ENCODE assay signal across 29 cellular contexts in genomic region chr6:2120912-2121311, GRCh38.
"Had no signal": no experiment of that assay in that cellular context is flagged by ENCODE, and none has a peak within 500 bp of the region (broad histone marks: within the 10 kb centered on the region; RNA-seq: fewer than 3 reads in every experiment).

No MANE protein-coding gene starts in this region.

- ATAC-seq: stimulated activated effector memory CD8-positive, alpha-beta T cell treated with anti-CD3 and anti-CD28 coated beads, Interleukin-12 subunit alpha, Interleukin-12 subunit beta, amount 100 ng/mL, for 72 hours; stimulated activated memory B cell treated with anti-CD40 and anti-IgM and Interleukin-4, amounts not matched to agents 10 μg/mL and 1 μg/mL and 100 μg/mL, for 72 hours; stimulated activated naive B cell treated with anti-CD40 and anti-IgM and Interleukin-4, amounts not matched to agents 10 μg/mL and 1 μg/mL and 100 μg/mL, for 72 hours; stimulated activated naive CD8-positive, alpha-beta T cell treated with anti-CD3 and anti-CD28 coated beads, Interleukin-15, amount 100 ng/mL, for 72 hours; stimulated activated naive CD8-positive, alpha-beta T cell treated with anti-CD3 and anti-CD28 coated beads, Interleukin-15, Interleukin-2, amounts not matched to agents 100 U/mL and 50 U/mL, for 24 hours; upper lobe of right lung had no signal

- H3K36me3 ChIP-seq: suprapubic skin, thoracic aorta, thyroid gland, tibial artery, transverse colon, upper lobe of left lung, upper lobe of right lung, uterus, vagina had no signal

- H3K27me3 Mint-ChIP-seq: stimulated activated memory B cell treated with anti-CD40 and anti-IgM and Interleukin-4, amounts not matched to agents 10 μg/mL and 1 μg/mL and 100 μg/mL, for 72 hours; stimulated activated naive B cell treated with anti-CD40 and anti-IgM and Interleukin-4, amounts not matched to agents 10 μg/mL and 1 μg/mL and 100 μg/mL, for 72 hours; stimulated activated naive CD8-positive, alpha-beta T cell treated with anti-CD3 and anti-CD28 coated beads, Interleukin-15, Interleukin-2, amounts not matched to agents 100 ng/mL and 50 ng/mL, for 24 hours; type B pancreatic cell had no signal

- DNase-seq: stimulated activated CD4-positive, alpha-beta T cell treated with anti-CD3 and anti-CD28 coated beads, Interleukin-2, amount 100 ng/mL, for 48 hours; stimulated activated CD4-positive, alpha-beta T cell treated with anti-CD3 and anti-CD28 coated beads, Interleukin-4, amount 100 ng/mL, for 1 hour; stimulated activated CD4-positive, alpha-beta T cell treated with anti-CD3 and anti-CD28 coated beads, Interleukin-4, amount 100 ng/mL, for 24 hours; stimulated activated CD4-positive, alpha-beta T cell treated with anti-CD3 and anti-CD28 coated beads, Interleukin-4, amount 100 ng/mL, for 4 hours; stimulated activated CD8-positive, alpha-beta memory T cell treated with anti-CD3 and anti-CD28 coated beads, Interleukin-4, amount 100 ng/mL, for 48 hours; stimulated activated naive B cell treated with anti-CD40 and anti-IgM and Interleukin-4, amounts not matched to agents 10 μg/mL and 1 μg/mL and 100 μg/mL, for 72 hours; stimulated activated naive CD4-positive, alpha-beta T cell; stimulated activated naive CD4-positive, alpha-beta T cell treated with Interleukin-2 at 50 U/mL for 16 hours; stimulated activated naive CD8-positive, alpha-beta T cell treated with anti-CD3 and anti-CD28 coated beads, Interleukin-15, amount 100 ng/mL, for 72 hours; stimulated activated naive CD8-positive, alpha-beta T cell treated with anti-CD3 and anti-CD28 coated beads, Interleukin-15, Interleukin-2, amounts not matched to agents 100 U/mL and 50 U/mL, for 24 hours; stomach; substantia nigra; testis; thyroid gland; tibial artery; transverse colon; trophoblast cell; upper lobe of left lung; upper lobe of right lung; uterus had no signal

- H3K4me3 ChIP-seq: stomach, suprapubic skin, testis, thoracic aorta, thyroid gland, tibial artery, tibial nerve, transverse colon, upper lobe of left lung, upper lobe of right lung, uterus, vagina had no signal

- H3K4me1 Mint-ChIP-seq: stimulated activated memory B cell treated with anti-CD40 and anti-IgM and Interleukin-4, amounts not matched to agents 10 μg/mL and 1 μg/mL and 100 μg/mL, for 72 hours had no signal

- H3K27me3 ChIP-seq: stomach, suprapubic skin, testis, thyroid gland, tibial artery, tibial nerve, transverse colon, upper lobe of left lung, upper lobe of right lung, uterus, vagina had no signal

- H3K9me3 Mint-ChIP-seq: stimulated activated effector memory CD8-positive, alpha-beta T cell treated with anti-CD3 and anti-CD28 coated beads, Interleukin-12 subunit alpha, Interleukin-12 subunit beta, amount 100 ng/mL, for 72 hours; stimulated activated naive B cell treated with anti-CD40 and anti-IgM and Interleukin-4, amounts not matched to agents 10 μg/mL and 1 μg/mL and 100 μg/mL, for 72 hours; stimulated activated naive CD8-positive, alpha-beta T cell treated with anti-CD3 and anti-CD28 coated beads, Interleukin-15, amount 100 ng/mL, for 72 hours; stimulated activated naive CD8-positive, alpha-beta T cell treated with anti-CD3 and anti-CD28 coated beads, Interleukin-15, Interleukin-2, amounts not matched to agents 100 ng/mL and 50 ng/mL, for 24 hours; type B pancreatic cell had no signal

- H3K4me3 Mint-ChIP-seq: stimulated activated effector memory CD8-positive, alpha-beta T cell treated with anti-CD3 and anti-CD28 coated beads, Interleukin-12 subunit alpha, Interleukin-12 subunit beta, amount 100 ng/mL, for 72 hours; stimulated activated memory B cell treated with anti-CD40 and anti-IgM and Interleukin-4, amounts not matched to agents 10 μg/mL and 1 μg/mL and 100 μg/mL, for 72 hours; stimulated activated naive B cell treated with anti-CD40 and anti-IgM and Interleukin-4, amounts not matched to agents 10 μg/mL and 1 μg/mL and 100 μg/mL, for 72 hours; stimulated activated naive CD8-positive, alpha-beta T cell treated with anti-CD3 and anti-CD28 coated beads, Interleukin-15, amount 100 ng/mL, for 72 hours; stimulated activated naive CD8-positive, alpha-beta T cell treated with anti-CD3 and anti-CD28 coated beads, Interleukin-15, Interleukin-2, amounts not matched to agents 100 ng/mL and 50 ng/mL, for 24 hours; type B pancreatic cell had no signal

- H3K9me3 ChIP-seq: stomach, suprapubic skin, testis, thoracic aorta, thyroid gland, tibial artery, tibial nerve, transverse colon, upper lobe of left lung, upper lobe of right lung, uterus, vagina had no signal

- FAIRE-seq: urothelium cell line had no signal

- H3K36me3 Mint-ChIP-seq: stimulated activated effector memory CD8-positive, alpha-beta T cell treated with anti-CD3 and anti-CD28 coated beads, Interleukin-12 subunit alpha, Interleukin-12 subunit beta, amount 100 ng/mL, for 72 hours; type B pancreatic cell had no signal

- H3K27ac ChIP-seq: stomach, suprapubic skin, testis, thoracic aorta, thyroid gland, tibial artery, tibial nerve, transverse colon, upper lobe of left lung, upper lobe of right lung, uterus, vagina had no signal

- H3K27ac Mint-ChIP-seq: stimulated activated effector memory CD8-positive, alpha-beta T cell treated with anti-CD3 and anti-CD28 coated beads, Interleukin-12 subunit alpha, Interleukin-12 subunit beta, amount 100 ng/mL, for 72 hours; stimulated activated memory B cell treated with anti-CD40 and anti-IgM and Interleukin-4, amounts not matched to agents 10 μg/mL and 1 μg/mL and 100 μg/mL, for 72 hours; stimulated activated naive B cell treated with anti-CD40 and anti-IgM and Interleukin-4, amounts not matched to agents 10 μg/mL and 1 μg/mL and 100 μg/mL, for 72 hours; stimulated activated naive CD8-positive, alpha-beta T cell treated with anti-CD3 and anti-CD28 coated beads, Interleukin-15, amount 100 ng/mL, for 72 hours; stimulated activated naive CD8-positive, alpha-beta T cell treated with anti-CD3 and anti-CD28 coated beads, Interleukin-15, Interleukin-2, amounts not matched to agents 100 ng/mL and 50 ng/mL, for 24 hours; type B pancreatic cell had no signal

- H3K4me1 ChIP-seq: stomach, suprapubic skin, testis, thyroid gland, tibial nerve, transverse colon, upper lobe of left lung, upper lobe of right lung, uterus, vagina had no signal
